8 cellular contexts compared by ENCODE assay signal in genomic region chr22:38870791-38871359, GRCh38. TPM values are rescaled to one million over a fixed set of nuclear protein-coding genes. Genes with fewer than 3 reads are reported as not detected.
A peak's percentile ranks its signal among the peaks of the same experiment; 100 is the strongest.
DNase-seq lines count a peak whose midpoint lies in the region; ATAC-seq and TF ChIP-seq lines count a peak whose summit lies in the region.

No MANE protein-coding gene starts in this region.

- 17% methylated on average over 2 of the region's 2 CpGs for WGBS in esophagus muscularis mucosa
- no CpG with 5 or more reads among the region's 2 CpGs for WGBS in trophoblast cell (ENCODE audit: extremely low coverage, insufficient coverage, insufficient read length)

- no peak overlapping the region for H2BK120ac ChIP-seq in trophoblast cell (ENCODE audit: insufficient read depth, low read length, poor library complexity)

- H3K4me1 Mint-ChIP-seq in CD8-positive, alpha-beta memory T cell: peaks cover 41 to 60% (median 50%) of the 10 kb centered on the region in 3 donors

- no peak overlapping the region for H2BK12ac ChIP-seq in trophoblast cell (ENCODE audit: low read length)

- peaks cover 6% of the 10 kb centered on the region for H3K79me2 ChIP-seq in trophoblast cell (ENCODE audit: control insufficient read depth, insufficient read depth, low read length, poor library complexity)

- POLR2A ChIA-PET in CD8-positive, alpha-beta memory T cell (lab: Charles Lee): interaction anchor here (1.0 to 2.4 kb wide), 5 partner anchors 27 to 1173 kb away, joined by 3 to 8 read pairs (median 4); partner anchors contain the start of genes GTPBP1 and NPTXR
- POLR2A ChIA-PET in Panc1 (lab: Charles Lee): no interaction called here

- CTCF ChIA-PET in CD8-positive, alpha-beta memory T cell (lab: Charles Lee): interaction anchor here (1.0 to 4.1 kb wide), 40 partner anchors 9 to 658 kb away, joined by 3 to 114 read pairs (median 4); partner anchors contain the start of genes APOBEC3B, APOBEC3H, CBX7 and NPTXR
- CTCF ChIA-PET in Panc1 (lab: Charles Lee): interaction anchor here (1.5 kb wide), 2 partner anchors 102 to 132 kb away, joined by 3 to 11 read pairs; no protein-coding TSS in a partner anchor

- in situ Hi-C loops in Panc1 (cut with HindIII; ENCODE audit: low pct_unique_long_range_greater_than_20kb, low sequenced_read_pairs): no loop called here

- no peak for TF ChIP-seq EP300 in esophagus muscularis mucosa (IDR thresholded peaks at IDR 0.05)

- H2AK5ac ChIP-seq in trophoblast cell (ENCODE audit: low read length): no peak overlapping the region

- no peak overlapping the region for H4K12ac ChIP-seq in trophoblast cell (ENCODE audit: low read depth, low read length)

- H4K91ac ChIP-seq in trophoblast cell (ENCODE audit: low read depth, low read length): no peak overlapping the region

- H3K27me3 Mint-ChIP-seq in CD8-positive, alpha-beta memory T cell: peaks cover 0 to 4% of the 10 kb centered on the region in 2 donors

- no peaks in the 10 kb centered on the region for H3K9me3 Mint-ChIP-seq in CD8-positive, alpha-beta memory T cell

- H2AFZ ChIP-seq in trophoblast cell (ENCODE audit: insufficient read depth, low read length, poor library complexity): no peak overlapping the region

- H3K79me1 ChIP-seq in trophoblast cell (ENCODE audit: low read length): peaks cover 8% of the 10 kb centered on the region

- H3K9me3 ChIP-seq in CD8-positive, alpha-beta memory T cell (ENCODE audit: low read length): no peaks in the 10 kb centered on the region
- no peaks in the 10 kb centered on the region for H3K9me3 ChIP-seq in Panc1 (ENCODE audit: control insufficient read depth, insufficient read depth, low read depth, low read length)
- no peaks in the 10 kb centered on the region for H3K9me3 ChIP-seq in esophagus muscularis mucosa
- H3K9me3 ChIP-seq in trophoblast cell (ENCODE audit: insufficient read depth, low read depth, low read length): no peaks in the 10 kb centered on the region

- no peak for DNase-seq in CD8-positive, alpha-beta memory T cell
- DNase-seq in Panc1 (ENCODE audit: low read depth, low spot score) (no peak), esophagus muscularis mucosa (ENCODE audit: extremely low spot score) (no peak), trophoblast cell (no peak), epidermal melanocyte (ENCODE audit: insufficient read length, low spot score) (no peak), NCI-H1930 (lab: John Stamatoyannopoulos, UW) (no peak), NCI-H146 (lab: John Stamatoyannopoulos, UW) (no peak)

- peak overlapping the region; percentile 93 for H3K4me2 ChIP-seq in trophoblast cell (ENCODE audit: low read length)

- H3K4ac ChIP-seq in trophoblast cell (ENCODE audit: low read depth, low read length): no peak overlapping the region

- no peak overlapping the region for H2BK5ac ChIP-seq in trophoblast cell (ENCODE audit: low read depth, low read length, poor library complexity)

- no peaks in the 10 kb centered on the region for H3K27me3 ChIP-seq in CD8-positive, alpha-beta memory T cell (ENCODE audit: insufficient read depth, low read length, poor library complexity, severe bottlenecking)
- H3K27me3 ChIP-seq in Panc1 (ENCODE audit: control insufficient read depth, insufficient read depth, low read length): no peaks in the 10 kb centered on the region
- no peaks in the 10 kb centered on the region for H3K27me3 ChIP-seq in esophagus muscularis mucosa
- no peaks in the 10 kb centered on the region for H3K27me3 ChIP-seq in trophoblast cell (ENCODE audit: insufficient read depth, low read length)

- H3K36me3 Mint-ChIP-seq in CD8-positive, alpha-beta memory T cell: peaks cover 0 to 36% (median 0%) of the 10 kb centered on the region in 3 donors

- H3K36me3 ChIP-seq in CD8-positive, alpha-beta memory T cell (ENCODE audit: insufficient read depth, low read length): peaks cover 5% of the 10 kb centered on the region
- H3K36me3 ChIP-seq in Panc1 (ENCODE audit: control insufficient read depth, insufficient read depth, low read length): no peaks in the 10 kb centered on the region; the same call in 1 of the 2 replicates
- peaks cover 16 to 41% (median 33%) of the 10 kb centered on the region in 4 donors for H3K36me3 ChIP-seq in esophagus muscularis mucosa
- H3K36me3 ChIP-seq in trophoblast cell (ENCODE audit: control insufficient read depth in 1 of 2, insufficient read depth in 2 of 2, low read length in 2 of 2): peaks cover 4 to 11% of the 10 kb centered on the region in 2 experiments

- BruUV-seq in Panc1 (replicated peaks; lab: Mats Ljungman, UMichigan): no TSS peak

- H3K9ac ChIP-seq in trophoblast cell (ENCODE audit: low read length): no peak overlapping the region

- H3K4me3 ChIP-seq in CD8-positive, alpha-beta memory T cell (ENCODE audit: low read length): peak overlapping the region; percentile 50
- peak overlapping the region; percentile 63 to 70 for H3K4me3 ChIP-seq in Panc1 (ENCODE audit: low read depth in 2 of 2, low read length in 2 of 2)
- H3K4me3 ChIP-seq in esophagus muscularis mucosa: peak overlapping the region; percentile 78 to 99 (median 91)
- H3K4me3 ChIP-seq in trophoblast cell (ENCODE audit: low read depth, low read length): no peak overlapping the region

- peaks cover 44% of the 10 kb centered on the region for H3K4me1 ChIP-seq in CD8-positive, alpha-beta memory T cell (ENCODE audit: insufficient read depth, low read length)
- H3K4me1 ChIP-seq in Panc1 (ENCODE audit: control insufficient read depth, insufficient read depth, low read length) (peaks cover 23% of the 10 kb centered on the region), esophagus muscularis mucosa (peaks cover 52 to 69% (median 67%) of the 10 kb centered on the region in 4 donors), trophoblast cell (ENCODE audit: control insufficient read depth in 1 of 2, insufficient read depth in 2 of 2, low read length in 2 of 2) (peaks cover 0 to 1% of the 10 kb centered on the region in 2 experiments)

- TF ChIP-seq CTCF in Panc1 (IDR thresholded peaks at IDR 0.05) (no peak), esophagus muscularis mucosa (IDR thresholded peaks at IDR 0.05) (no peak)

- H3K23ac ChIP-seq in trophoblast cell (ENCODE audit: low read length): no peak overlapping the region

- intact Hi-C loops in Panc1 (cut with micrococcal nuclease; ENCODE audit: unreplicated experiment): loop anchor here (10.0 kb wide), 1 partner anchor 54 kb away; no protein-coding TSS in a partner anchor
- intact Hi-C loops in esophagus muscularis mucosa (cut with DNase I): no loop called here

- no peak overlapping the region for H4K8ac ChIP-seq in trophoblast cell (ENCODE audit: low read depth, low read length)

- H3K14ac ChIP-seq in trophoblast cell (ENCODE audit: low read length): no peak overlapping the region

- ATAC-seq in Panc1: no peak
- no peak for ATAC-seq in GM18909 (IDR thresholded peaks at IDR 0.05; ENCODE audit: poor library complexity, unreplicated experiment)

- no peak overlapping the region for H3K18ac ChIP-seq in trophoblast cell (ENCODE audit: low read length)

- H3K27ac Mint-ChIP-seq in CD8-positive, alpha-beta memory T cell: peak overlapping the region; percentile 81 to 99 (median 88)

- peak overlapping the region; percentile 45 for H3K27ac ChIP-seq in CD8-positive, alpha-beta memory T cell (ENCODE audit: low read depth, low read length)
- peak overlapping the region; percentile 75 for H3K27ac ChIP-seq in Panc1 (ENCODE audit: low read length)
- H3K27ac ChIP-seq in esophagus muscularis mucosa (replicated peaks in 1 of 4): peak overlapping the region; percentile 94 to 99 (median 97)
- H3K27ac ChIP-seq in trophoblast cell (ENCODE audit: low read depth, low read length): no peak overlapping the region

- no peak for TF ChIP-seq POLR2A in esophagus muscularis mucosa (IDR thresholded peaks at IDR 0.05; ENCODE audit: low read depth)

- peak overlapping the region; percentile 84 to 95 (median 86) for H3K4me3 Mint-ChIP-seq in CD8-positive, alpha-beta memory T cell

RNA-seq across cellular contexts. Expression of gene CBX6, which starts 1.1 kb away (rescaled TPM):
- total RNA-seq in CD8-positive, alpha-beta memory T cell: 100 to 1,000 TPM; 159 to 171 TPM
- 10.8 TPM for polyA plus RNA-seq in CD8-positive, alpha-beta memory T cell
- total RNA-seq in Panc1 (2021; ENCODE audit: unreplicated experiment) (98.4 TPM), esophagus muscularis mucosa (100 to 1,000 TPM in 3 of 4 donors, 10 to 100 TPM in 1; 73.7 to 172 (median 129) TPM)
- 45.3 TPM for polyA plus RNA-seq in Panc1 (2012; ENCODE audit: insufficient read length)
- 5.0 and 5.3 TPM in 2 replicates for polyA plus RNA-seq in trophoblast cell (2013)

RNA-seq across cellular contexts. Expression of gene NPTXR, which starts 27.0 kb away (rescaled TPM):
- 1 to 10 TPM; 5.9 to 6.3 TPM for total RNA-seq in CD8-positive, alpha-beta memory T cell
- 1.0 TPM for polyA plus RNA-seq in CD8-positive, alpha-beta memory T cell
- 32.6 TPM for total RNA-seq in Panc1 (2021; ENCODE audit: unreplicated experiment)
- polyA plus RNA-seq in Panc1 (2012; ENCODE audit: insufficient read length): 29.8 TPM
- 10 to 100 TPM in 1 of 4 donors, 1 to 10 TPM in 3; 8.2 to 15.0 (median 8.8) TPM for total RNA-seq in esophagus muscularis mucosa
- polyA plus RNA-seq in trophoblast cell (2013): 0.44 and 0.51 TPM in 2 replicates
